In genomic region chr1:147760481-147761260, GRCh38 we compare ENCODE assay signal across 16 cellular contexts.
DNase-seq lines count a peak whose midpoint lies in the region; ATAC-seq and TF ChIP-seq lines count a peak whose summit lies in the region.
"Had no signal": no experiment of that assay in that cellular context is flagged by ENCODE, and none has a peak within 500 bp of the region (broad histone marks: within the 10 kb centered on the region; RNA-seq: fewer than 3 reads in every experiment).

Gene GJA5, minus strand, starts transcription at chr1:147760602. Its CDS starts 1,364 bp downstream, at chr1:147759238.

- H3K4me3 ChIP-seq in foreskin fibroblast (ENCODE audit: low read depth in 1 of 2, low read length in 2 of 2), result no peak within 1 kb of the TSS
- H3K4me3 ChIP-seq: transverse colon had no signal

- H3K36me3 Mint-ChIP-seq in stimulated activated effector memory CD8-positive, alpha-beta T cell treated with anti-CD3 and anti-CD28 coated beads, Interleukin-12 subunit alpha, Interleukin-12 subunit beta, amount 100 ng/mL, for 72 hours, result no peaks in the 10 kb centered on the region

- no peak within 1 kb of the TSS for H3K4me3 Mint-ChIP-seq in stimulated activated effector memory CD8-positive, alpha-beta T cell treated with anti-CD3 and anti-CD28 coated beads, Interleukin-12 subunit alpha, Interleukin-12 subunit beta, amount 100 ng/mL, for 72 hours

- peaks cover 24% of the 10 kb centered on the region for H3K4me1 Mint-ChIP-seq in stimulated activated effector memory CD8-positive, alpha-beta T cell treated with anti-CD3 and anti-CD28 coated beads, Interleukin-12 subunit alpha, Interleukin-12 subunit beta, amount 100 ng/mL, for 72 hours

- peak within 1 kb of the TSS; percentile 41 for H3K27ac Mint-ChIP-seq in stimulated activated effector memory CD8-positive, alpha-beta T cell treated with anti-CD3 and anti-CD28 coated beads, Interleukin-12 subunit alpha, Interleukin-12 subunit beta, amount 100 ng/mL, for 72 hours
- H3K27ac Mint-ChIP-seq: B cell had no signal

- no peak for ATAC-seq in stimulated activated effector memory CD8-positive, alpha-beta T cell treated with anti-CD3 and anti-CD28 coated beads, Interleukin-12 subunit alpha, Interleukin-12 subunit beta, amount 100 ng/mL, for 72 hours
- ATAC-seq in HG02571 (IDR thresholded peaks at IDR 0.05; ENCODE audit: unreplicated experiment) (no peak), HG03280 (IDR thresholded peaks at IDR 0.05; ENCODE audit: unreplicated experiment) (no peak)

- peak; percentile 92 for DNase-seq in EH (ENCODE audit: low read depth)
- peak; percentile 56 for DNase-seq in amniotic epithelial cell (ENCODE audit: low read depth)
- DNase-seq in islet precursor cell, result peak; percentile 82
- no peak for DNase-seq in stimulated activated effector memory CD8-positive, alpha-beta T cell treated with anti-CD3 and anti-CD28 coated beads, Interleukin-12 subunit alpha, Interleukin-12 subunit beta, amount 100 ng/mL, for 72 hours (ENCODE audit: low spot score in 2 of 2)
- no peak for DNase-seq in GM20000 (ENCODE audit: low spot score)
- no peak for DNase-seq in foreskin fibroblast
- DNase-seq: activated gamma-delta T cell, head of caudate nucleus, KBM-7, NCI-H187, NCI-H82, SIG-M5, transverse colon had no signal

- H3K9me3 Mint-ChIP-seq in stimulated activated effector memory CD8-positive, alpha-beta T cell treated with anti-CD3 and anti-CD28 coated beads, Interleukin-12 subunit alpha, Interleukin-12 subunit beta, amount 100 ng/mL, for 72 hours, result no peaks in the 10 kb centered on the region

- TF ChIP-seq CTCF in GM20000 (IDR thresholded peaks at IDR 0.05; ENCODE audit: extremely low read depth, missing control alignments) (no peak), foreskin fibroblast (IDR thresholded peaks at IDR 0.05; ENCODE audit: low read depth, low read length) (no peak)

Comparison
In these comparisons a context has a peak if more than half of its experiments do, and no peak if none do; other contexts are left out.
1. DNase-seq: peak in EH (single experiment), amniotic epithelial cell (single experiment) and islet precursor cell (single experiment); none in stimulated activated effector memory CD8-positive, alpha-beta T cell treated with anti-CD3 and anti-CD28 coated beads, Interleukin-12 subunit alpha, Interleukin-12 subunit beta, amount 100 ng/mL, for 72 hours (0 of 2), GM20000 (single experiment) and foreskin fibroblast (0 of 2).